In the genomic region with DNA sequence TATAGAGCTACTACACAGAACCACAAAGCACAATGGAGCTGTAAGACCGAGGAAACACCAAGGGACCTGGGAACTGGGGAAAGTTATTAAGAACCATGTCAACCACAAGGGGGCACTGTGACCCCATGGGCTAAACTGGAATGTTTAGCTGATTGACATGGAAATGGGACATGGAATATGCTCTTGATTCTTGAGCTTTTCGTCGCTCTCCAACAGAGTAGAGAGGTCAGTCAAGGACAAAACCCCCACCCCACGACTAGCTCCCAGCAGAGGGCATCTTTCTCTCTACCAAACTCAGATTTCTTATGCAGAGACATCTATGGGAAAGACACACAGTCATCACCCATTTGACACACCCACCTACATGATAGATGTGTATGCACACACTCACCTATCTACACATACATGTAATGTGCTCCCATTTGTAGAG, we compare ENCODE assay signal across 8 cellular contexts. TPM values are rescaled to one million over a fixed set of nuclear protein-coding genes. Genes with fewer than 3 reads are reported as not detected.
DNase-seq lines count a peak whose midpoint lies in the region; ATAC-seq and TF ChIP-seq lines count a peak whose summit lies in the region.

No MANE protein-coding gene starts in this region.

- peaks cover 0 to 1% (median 0%) of the 10 kb centered on the region in 7 donors for H3K9me3 Mint-ChIP-seq in CD14-positive monocyte
- H3K9me3 Mint-ChIP-seq in WTC11 = no peaks in the 10 kb centered on the region

- intact Hi-C loops in CD14-positive monocyte (cut with micrococcal nuclease) = loop anchor here (2.0 to 10.0 kb wide), 5 partner anchors 43 to 93 kb away; a partner anchor contains a TSS
- intact Hi-C loops in mammary epithelial cell (cut with micrococcal nuclease) = loop anchor here (1.0 to 2.0 kb wide), 5 partner anchors 26 to 90 kb away; a partner anchor contains a TSS

- H3K27me3 ChIP-seq in mammary epithelial cell (ENCODE audit: insufficient read depth, low read length) = no peaks in the 10 kb centered on the region

- H3K4me1 ChIP-seq in HEK293 (ENCODE audit: control insufficient read depth, insufficient read depth, low read length) (no peaks in the 10 kb centered on the region), mammary epithelial cell (ENCODE audit: insufficient read depth, low read length) (no peaks in the 10 kb centered on the region)

- ATAC-seq in WTC11 = peak; percentile 91
- ATAC-seq in HG02884 (IDR thresholded peaks at IDR 0.05; ENCODE audit: unreplicated experiment) = no peak

- H3K27me3 Mint-ChIP-seq in CD14-positive monocyte (ENCODE audit: low read depth in 3 of 3) = peaks cover 14 to 19% (median 18%) of the 10 kb centered on the region in 3 donors
- peaks cover 3% of the 10 kb centered on the region for H3K27me3 Mint-ChIP-seq in WTC11 (ENCODE audit: low read depth)

- no peak overlapping the region for H3K4me3 ChIP-seq in HEK293 (ENCODE audit: low read depth, low read length)
- no peak overlapping the region for H3K4me3 ChIP-seq in mammary epithelial cell (replicated peaks in 1 of 3; ENCODE audit: insufficient read depth in 1 of 3, low read depth in 2 of 3, low read length in 3 of 3)

- WGBS in mammary epithelial cell (ENCODE audit: low coverage, missing lambda C conversion rate) = 5% methylated on average over 4 of the region's 4 CpGs

- dilution Hi-C loops in mammary epithelial cell (cut with HindIII; ENCODE audit: low sequenced_read_pairs) = loop anchor here (5.0 kb wide), 1 partner anchor 93 kb away; no protein-coding TSS in a partner anchor

- H3K9me3 ChIP-seq in HEK293 (ENCODE audit: control insufficient read depth, insufficient read depth, low read depth, low read length) = no peaks in the 10 kb centered on the region
- no peaks in the 10 kb centered on the region for H3K9me3 ChIP-seq in mammary epithelial cell (replicated peaks; ENCODE audit: insufficient read depth, low read length)

- peaks cover 0 to 28% of the 10 kb centered on the region in 2 experiments; a peak in 2 of 3 replicates for H3K36me3 ChIP-seq in HEK293 (ENCODE audit: control insufficient read depth in 2 of 2, insufficient read depth in 1 of 2, low read length in 2 of 2)
- no peaks in the 10 kb centered on the region for H3K36me3 ChIP-seq in mammary epithelial cell (ENCODE audit: insufficient read depth, low read length)

- H3K4me1 Mint-ChIP-seq in CD14-positive monocyte (peaks cover 49% of the 10 kb centered on the region), WTC11 (peaks cover 12% of the 10 kb centered on the region)

- POLR2A ChIA-PET in HEK293 (lab: Yijun Ruan, JAX) = interaction anchor here (0.5 to 2.5 kb wide), 13 partner anchors 10 to 471 kb away, joined by 3 to 19 read pairs (median 3); a partner anchor contains a TSS
- POLR2A ChIA-PET in WTC11 (lab: Charles Lee) = interaction anchor here (0.7 to 2.3 kb wide), 8 partner anchors 9 to 80 kb away, joined by 3 to 26 read pairs (median 8); a partner anchor contains a TSS

- H3K27ac Mint-ChIP-seq in CD14-positive monocyte (peak overlapping the region in 4 of 7 donors; percentile 43 to 89 (median 62)), WTC11 (no peak overlapping the region)

- in situ Hi-C loops in mammary epithelial cell (cut with MboI; ENCODE audit: low sequenced_read_pairs in 2 of 2) = loop anchor here in 1 of 2 donors (10.0 kb wide), 1 partner anchor 80 kb away; a partner anchor contains a TSS

- H2AFZ ChIP-seq in mammary epithelial cell (ENCODE audit: low read depth, low read length) = no peak overlapping the region

- no peak overlapping the region for H3K27ac ChIP-seq in HEK293 (ENCODE audit: extremely low read depth, low read depth, low read length)
- H3K27ac ChIP-seq in mammary epithelial cell (ENCODE audit: insufficient read depth, low read depth, low read length) = no peak overlapping the region

- H3K4me2 ChIP-seq in mammary epithelial cell (ENCODE audit: insufficient read depth, low read depth, low read length) = no peak overlapping the region

- H3K9ac ChIP-seq in mammary epithelial cell (ENCODE audit: insufficient read depth, low read length) = no peak overlapping the region

- BruUV-seq in mammary epithelial cell (replicated peaks; lab: Mats Ljungman, UMichigan) = no TSS peak

- TF ChIP-seq CTCF in CD14-positive monocyte (IDR thresholded peaks at IDR 0.05) (peak; percentile 92), HEK293 (tag by site-specific recombination; IDR thresholded peaks at IDR 0.05) (peak; percentile 91), WTC11 (IDR thresholded peaks at IDR 0.05) (peak; percentile 84), mammary epithelial cell (conservative IDR thresholded peaks at IDR 0.05 in 1 of 2, IDR thresholded peaks at IDR 0.05 in 1 of 2; ENCODE audit: extremely low read depth in 1 of 2, insufficient read depth in 1 of 2, low read depth in 1 of 2, low read length in 2 of 2) (peak; percentile 83 to 91)

- H4K20me1 ChIP-seq in mammary epithelial cell (ENCODE audit: insufficient read depth, low read length) = no peaks in the 10 kb centered on the region

- H3K79me2 ChIP-seq in mammary epithelial cell (ENCODE audit: insufficient read depth, low read length) = no peaks in the 10 kb centered on the region

- no peak overlapping the region for H3K4me3 Mint-ChIP-seq in CD14-positive monocyte
- H3K4me3 Mint-ChIP-seq in WTC11 = no peak overlapping the region

- H3K36me3 Mint-ChIP-seq in CD14-positive monocyte (no peaks in the 10 kb centered on the region), WTC11 (peaks cover 2% of the 10 kb centered on the region; the same call in 1 of the 2 replicates)

- DNase-seq in CD14-positive monocyte (ENCODE audit: low spot score) (peak; percentile 70), NCI-H345 (lab: John Stamatoyannopoulos, UW) (peak; percentile 82), WTC11 (ENCODE audit: low spot score) (peak; percentile 92), mammary epithelial cell (peak; percentile 68), islet precursor cell (peak; percentile 91)
- DNase-seq in stimulated activated CD4-positive, alpha-beta T cell treated with anti-CD3 and anti-CD28 coated beads, Interleukin-15, amount 100 ng/mL, for 24 hours = peak; percentile 88

- CTCF ChIA-PET in HEK293 (lab: Yijun Ruan, JAX) (interaction anchor here (0.6 to 7.4 kb wide), 48 partner anchors 8 to 945 kb away, joined by 3 to 206 read pairs (median 6); a partner anchor contains a TSS), WTC11 (lab: Charles Lee) (interaction anchor here (0.6 to 9.1 kb wide), 49 partner anchors 9 to 709 kb away, joined by 3 to 670 read pairs (median 7); a partner anchor contains a TSS), mammary epithelial cell (lab: Charles Lee; ENCODE audit: low non-redundant PET) (interaction anchor here (0.5 to 1.5 kb wide), 12 partner anchors 11 to 402 kb away, joined by 3 to 34 read pairs (median 4); a partner anchor contains a TSS)

TF ChIP-seq in HEK293, 187 proteins besides CTCF, POLR2A, EP300 and RAD21 (continues in another document):
- no peak for TF ChIP-seq ZNF768 (tag by site-specific recombination; IDR thresholded peaks at IDR 0.05)
- no peak for TF ChIP-seq ZNF529 (tag by site-specific recombination; IDR thresholded peaks at IDR 0.05; ENCODE audit: insufficient replicate concordance)
- no peak for TF ChIP-seq ZNF530 (tag by site-specific recombination; IDR thresholded peaks at IDR 0.05; ENCODE audit: low read depth)
- no peak for TF ChIP-seq KLF8 (tag by site-specific recombination; IDR thresholded peaks at IDR 0.05)
- no peak for TF ChIP-seq ZFP69B (tag by site-specific recombination; IDR thresholded peaks at IDR 0.05)
- 0 out of 2 replicates have a peak, but pooled peaks have one; percentile 26 for TF ChIP-seq SP7 (tag by site-specific recombination; IDR thresholded peaks at IDR 0.05)

TF ChIP-seq in WTC11, 78 proteins besides CTCF, POLR2A, EP300 and RAD21 (continues in another document):
- TF ChIP-seq NFYB (CRISPR knock-in tag; conservative IDR thresholded peaks at IDR 0.05; ENCODE audit: low read depth) (no peak), NFE2L1 (CRISPR knock-in tag; IDR thresholded peaks at IDR 0.05) (no peak), ESRRA (CRISPR knock-in tag; IDR thresholded peaks at IDR 0.05; ENCODE audit: borderline replicate concordance) (peak; percentile 51; the same call in 1 of the 2 replicates), GABPB1 (CRISPR knock-in tag; IDR thresholded peaks at IDR 0.05) (no peak), ZNF219 (CRISPR knock-in tag; IDR thresholded peaks at IDR 0.05; ENCODE audit: borderline replicate concordance) (no peak)

RNA-seq across cellular contexts. Expression of a gene that starts 10.1 kb away (rescaled TPM):
- polyA plus RNA-seq in CD14-positive monocyte (10 to 100 TPM in 1 of 2 donors, 1 to 10 TPM in 1; 6.8 to 11.1 TPM), mammary epithelial cell (4.0 TPM)
- total RNA-seq in WTC11 (2021) (28.5 to 32.2 TPM (median 30.1 TPM) in 3 replicates), mammary epithelial cell (1 to 10 TPM; 3.0 to 8.2 TPM)
- polyA minus RNA-seq in mammary epithelial cell = 5.5 TPM

RNA-seq across cellular contexts. Expression of a gene that starts 15.2 kb away (rescaled TPM):
- polyA plus RNA-seq in CD14-positive monocyte (not detected), mammary epithelial cell (not detected)
- total RNA-seq in WTC11 (2021) (0.35 to 0.60 TPM in 2 of 3 replicates, not detected in the other), mammary epithelial cell (not detected)
- polyA minus RNA-seq in mammary epithelial cell = not detected

RNA-seq across cellular contexts. Expression of a gene that starts 15.7 kb away (rescaled TPM):
- polyA plus RNA-seq in CD14-positive monocyte (not detected), mammary epithelial cell (0.11 TPM)
- total RNA-seq in WTC11 (2021) (0.14 TPM in 1 of 3 replicates, not detected in the others), mammary epithelial cell (not detected)
- polyA minus RNA-seq in mammary epithelial cell = not detected

RNA-seq across cellular contexts. Expression of a gene that starts 19.8 kb away (rescaled TPM):
- polyA plus RNA-seq in CD14-positive monocyte = not detected
- total RNA-seq in WTC11 (2021) = not detected in 3 replicates
- not detected for total RNA-seq in mammary epithelial cell
- polyA plus RNA-seq in mammary epithelial cell = not detected
- not detected for polyA minus RNA-seq in mammary epithelial cell

RNA-seq across cellular contexts. Expression of a gene that starts 25.0 kb away (rescaled TPM):
- polyA plus RNA-seq in CD14-positive monocyte (10 to 100 TPM; 20.1 to 21.1 TPM), mammary epithelial cell (66.9 TPM)
- total RNA-seq in WTC11 (2021) (79.5 to 98.1 TPM (median 90.8 TPM) in 3 replicates), mammary epithelial cell (10 to 100 TPM; 44.6 to 47.8 TPM)
- polyA minus RNA-seq in mammary epithelial cell = 73.9 TPM
